In the genomic region with DNA sequence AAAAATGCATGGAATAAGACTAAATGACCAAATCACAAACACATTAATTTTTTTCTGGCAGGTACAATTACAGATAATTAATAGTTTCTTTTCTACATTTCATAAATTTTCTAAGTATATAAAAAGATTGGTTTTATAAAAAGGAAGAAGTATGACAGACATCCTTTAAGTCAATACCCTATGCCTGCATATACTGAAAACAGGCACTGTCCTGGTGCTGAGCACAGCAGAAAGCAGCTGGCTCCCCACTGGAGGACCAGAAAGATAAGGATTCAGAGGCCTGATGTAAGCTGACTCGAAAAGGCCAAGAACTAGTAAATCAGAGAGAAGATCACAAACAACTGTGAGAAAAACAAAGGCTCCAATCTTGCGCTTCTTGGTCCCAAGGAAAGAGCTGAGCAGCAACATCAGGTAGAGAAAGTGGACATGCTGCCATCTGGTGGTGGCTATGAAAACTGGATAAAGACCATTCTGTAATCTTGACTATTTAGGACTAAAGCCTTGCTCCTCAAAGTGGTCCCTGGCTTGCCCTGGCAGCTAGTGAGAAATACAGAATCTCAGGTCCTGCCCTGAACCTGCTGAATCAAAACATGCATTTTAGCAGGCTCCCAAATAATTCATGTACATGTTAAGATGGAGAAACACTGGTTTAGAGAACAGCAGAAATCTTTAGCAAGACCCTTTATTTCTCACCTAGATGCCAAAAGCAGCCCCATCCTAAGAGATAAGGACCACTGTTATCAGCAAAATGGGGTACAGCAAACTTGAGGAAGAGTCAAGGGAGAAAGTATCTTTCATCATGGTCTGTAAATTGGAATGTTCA, we compare ENCODE assay signal across 8 cellular contexts.
DNase-seq lines count a peak whose midpoint lies in the region; ATAC-seq, FAIRE-seq and TF ChIP-seq lines count a peak whose summit lies in the region.

No MANE protein-coding gene starts in this region.

- intact Hi-C loops in GM12878 (cut with micrococcal nuclease; ENCODE audit: unreplicated experiment), result loop anchor here (1.0 to 10.0 kb wide), 4 partner anchors 77 to 904 kb away; no protein-coding TSS in a partner anchor

- H3K4me2 ChIP-seq in GM12878 (ENCODE audit: control insufficient read depth, insufficient read depth), result no peak overlapping the region

- H4K20me1 ChIP-seq in GM12878 (ENCODE audit: control insufficient read depth, insufficient read depth), result no peaks in the 10 kb centered on the region

- RAD21 ChIA-PET in GM12878 (lab: Charles Lee; ENCODE audit: unreplicated experiment), result interaction anchor here (1.0 to 3.8 kb wide), 12 partner anchors 11 to 903 kb away, joined by 3 to 40 read pairs (median 4); no protein-coding TSS in a partner anchor

- CTCF ChIA-PET in GM12878 (lab: Yijun Ruan, JAX), result interaction anchor here (0.6 to 4.5 kb wide), 36 partner anchors 8 to 1135 kb away, joined by 3 to 66 read pairs (median 4); a partner anchor contains a TSS

- H3K4me3 ChIP-seq in GM12878 (no peak overlapping the region), iPS DF 6.9 (ENCODE audit: low read length) (no peak overlapping the region)

- H2AFZ ChIP-seq in GM12878 (ENCODE audit: control insufficient read depth, low read depth, low read length), result no peak overlapping the region

- FAIRE-seq in GM12878 (lab: Jason Lieb, UNC), result peak; percentile 83

- in situ Hi-C loops in GM12878 (cut with MboI), result loop anchor here (10.0 kb wide), 1 partner anchor 134 kb away; no protein-coding TSS in a partner anchor

- H3K9me3 ChIP-seq in GM12878 (replicated peaks; ENCODE audit: control insufficient read depth, insufficient read depth, low read length) (no peaks in the 10 kb centered on the region), iPS DF 6.9 (ENCODE audit: control insufficient read depth, insufficient read depth, low read length) (no peaks in the 10 kb centered on the region)

- ATAC-seq in HG02610 (IDR thresholded peaks at IDR 0.05; ENCODE audit: unreplicated experiment) (peak; percentile 80), GM12878 (peak; percentile 98)

- no TSS peak for BruUV-seq in GM12878 (replicated peaks; lab: Mats Ljungman, UMichigan)

- H3K27me3 ChIP-seq in GM12878 (replicated peaks in 1 of 2; ENCODE audit: control insufficient read depth in 2 of 2, insufficient read depth in 2 of 2, low read length in 1 of 2) (no peaks in the 10 kb centered on the region), iPS DF 6.9 (ENCODE audit: control insufficient read depth, insufficient read depth, low read length) (no peaks in the 10 kb centered on the region)

- POLR2A ChIA-PET in GM12878 (lab: Charles Lee), result interaction anchor here (0.6 to 1.4 kb wide), 2 partner anchors 90 to 120 kb away, joined by 3 read pairs; no protein-coding TSS in a partner anchor

- TF ChIP-seq CTCF in GM12878 (IDR thresholded peaks at IDR 0.05 in 2 of 3, conservative IDR thresholded peaks at IDR 0.05 in 1 of 3; ENCODE audit: control insufficient read depth in 2 of 3, extremely low read depth in 1 of 3, insufficient read depth in 1 of 3, low read depth in 3 of 3, low read length in 3 of 3), result peak; percentile 70 to 78 (median 75)

- SMC1A ChIA-PET in GM12878 (lab: Charles Lee; ENCODE audit: uncharacterized antibody, unreplicated experiment), result interaction anchor here (0.6 to 3.9 kb wide), 16 partner anchors 12 to 903 kb away, joined by 3 to 45 read pairs (median 4); no protein-coding TSS in a partner anchor

- WGBS in GM12878 (ENCODE audit: insufficient coverage, insufficient replicate concordance, low lambda C conversion rate, missing lambda C conversion rate), result 29% methylated on average over 2 of the region's 2 CpGs
- WGBS in iPS DF 6.9 (ENCODE audit: insufficient coverage, insufficient read length), result no CpG with 5 or more reads among the region's 2 CpGs

- no peak for TF ChIP-seq POLR2A in GM12878 (IDR thresholded peaks at IDR 0.05; ENCODE audit: low read depth, low read length)

- no peaks in the 10 kb centered on the region for H3K4me1 ChIP-seq in GM12878 (ENCODE audit: control insufficient read depth, insufficient read depth, low read length)
- H3K4me1 ChIP-seq in iPS DF 6.9 (ENCODE audit: control insufficient read depth, insufficient read depth, low read length), result no peaks in the 10 kb centered on the region

- H3K9ac ChIP-seq in GM12878 (ENCODE audit: control insufficient read depth, insufficient read depth, low read length), result no peak overlapping the region

- peak; percentile 36 to 38 for DNase-seq in activated CD4-positive, alpha-beta T cell treated with anti-CD3 and anti-CD28 coated beads for 24 hours (ENCODE audit: low read depth in 2 of 2)
- DNase-seq in activated CD4-positive, alpha-beta T cell treated with anti-CD3 and anti-CD28 coated beads for 1 hour, result no peak
- peak; percentile 15 for DNase-seq in NCI-H1092 (lab: John Stamatoyannopoulos, UW)
- DNase-seq in T-helper 2 cell, result peak in 4 of 5 experiments; percentile 7 to 68 (median 18)
- DNase-seq in GM12878 (ENCODE audit: low read depth, low spot score), result peak; percentile 16
- peak; percentile 90 for DNase-seq in iPS DF 6.9 (ENCODE audit: low read depth, low spot score)
- DNase-seq in stimulated activated CD4-positive, alpha-beta T cell treated with anti-CD3 and anti-CD28 coated beads, Interleukin-12 subunit alpha, Interleukin-12 subunit beta, amount 100 ng/mL, for 4 hours, result peak; percentile 34

- peak; percentile 78 for TF ChIP-seq RAD21 in GM12878 (IDR thresholded peaks at IDR 0.05; ENCODE audit: insufficient read depth, low read depth, low read length)

- no peaks in the 10 kb centered on the region for H3K79me2 ChIP-seq in GM12878 (ENCODE audit: control insufficient read depth, insufficient read depth, low read length)

- H3K27ac ChIP-seq in GM12878 (ENCODE audit: control insufficient read depth, insufficient read depth), result no peak overlapping the region
- no peak overlapping the region for H3K27ac ChIP-seq in iPS DF 6.9 (ENCODE audit: low read length)

- H3K36me3 ChIP-seq in GM12878 (ENCODE audit: control insufficient read depth in 2 of 2, insufficient read depth in 2 of 2, low read length in 1 of 2) (no peaks in the 10 kb centered on the region), iPS DF 6.9 (ENCODE audit: control insufficient read depth, insufficient read depth, low read length) (no peaks in the 10 kb centered on the region)

- TF ChIP-seq EP300 in GM12878 (IDR thresholded peaks at IDR 0.05; ENCODE audit: borderline replicate concordance in 1 of 2, control insufficient read depth in 1 of 2, low read depth in 2 of 2, low read length in 2 of 2), result no peak

TF ChIP-seq in GM12878, 131 proteins besides CTCF, POLR2A, EP300 and RAD21:
- TF ChIP-seq SMC3 (IDR thresholded peaks at IDR 0.05; ENCODE audit: borderline replicate concordance, low read length), result peak; percentile 82
- no peak for TF ChIP-seq RBBP5 (conservative IDR thresholded peaks at IDR 0.05)
- peak; percentile 26 for TF ChIP-seq RELA (IDR thresholded peaks at IDR 0.05; ENCODE audit: borderline replicate concordance, partially characterized antibody)
- no peak for TF ChIP-seq ZNF217 (IDR thresholded peaks at IDR 0.05)
